In the genomic region with DNA sequence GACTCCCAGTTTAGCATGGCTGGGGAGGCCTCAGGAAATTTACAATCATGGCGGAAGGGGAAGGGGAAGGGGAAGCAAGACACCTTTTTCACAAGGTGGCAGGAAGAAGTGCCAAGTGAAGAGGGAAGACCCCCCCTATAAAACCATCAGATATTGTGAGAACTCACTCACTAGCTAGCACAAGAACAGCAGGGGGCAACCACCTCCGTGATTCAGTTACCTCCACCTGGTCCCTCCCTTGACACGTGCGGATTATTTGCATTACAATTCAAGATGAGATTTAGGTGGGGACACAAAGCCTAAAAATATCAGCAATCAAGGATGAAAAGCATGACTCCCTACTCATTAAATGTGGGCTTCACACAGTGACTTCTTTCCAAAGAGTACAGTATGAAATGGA, we compare ENCODE assay signal across 27 cellular contexts.
"Had no signal": no experiment of that assay in that cellular context is flagged by ENCODE, and none has a peak within 500 bp of the region (broad histone marks: within the 10 kb centered on the region; RNA-seq: fewer than 3 reads in every experiment).

No MANE protein-coding gene starts in this region.

- H3K4me1 ChIP-seq: adrenal gland, body of pancreas, breast epithelium had no signal

- H3K9me3 Mint-ChIP-seq: activated CD4-positive, alpha-beta memory T cell treated with anti-CD3 and anti-CD28 coated beads for 36 hours; activated CD4-positive, alpha-beta T cell treated with anti-CD3 and anti-CD28 coated beads, Interleukin-2, amount 10 ng/mL, durations not matched to agents 7 days and 5 days; activated naive CD4-positive, alpha-beta T cell treated with anti-CD3 and anti-CD28 coated beads for 36 hours; activated naive CD4-positive, alpha-beta T cell treated with anti-CD3 and anti-CD28 coated beads, Interleukin-2, amount 50 U/mL, for 72 hours; activated T-cell treated with anti-CD3 and anti-CD28 coated beads, Interleukin-2, amount 50 U/mL, for 4 hours; activated T-helper 1 cell treated with anti-CD3 and anti-CD28 coated beads, Interleukin-12 subunit alpha, Interleukin-12 subunit beta, Interleukin-2, Interleukin-4 antibody, amounts not matched to agents 30 ng/mL and 10 ng/mL and 1 ng/mL, durations not matched to agents 14 hours and 24 hours and 36 hours had no signal

- H3K36me3 Mint-ChIP-seq: activated CD4-positive, alpha-beta memory T cell treated with anti-CD3 and anti-CD28 coated beads for 36 hours; activated naive CD4-positive, alpha-beta T cell treated with anti-CD3 and anti-CD28 coated beads, Interleukin-2, amount 50 U/mL, for 72 hours had no signal

- H3K27ac Mint-ChIP-seq: activated CD4-positive, alpha-beta memory T cell treated with anti-CD3 and anti-CD28 coated beads for 36 hours; activated CD4-positive, alpha-beta T cell treated with anti-CD3 and anti-CD28 coated beads for 36 hours; activated CD4-positive, alpha-beta T cell treated with anti-CD3 and anti-CD28 coated beads, Interleukin-2, amount 10 ng/mL, durations not matched to agents 7 days and 5 days; activated naive CD4-positive, alpha-beta T cell treated with anti-CD3 and anti-CD28 coated beads for 36 hours; activated naive CD4-positive, alpha-beta T cell treated with anti-CD3 and anti-CD28 coated beads, Interleukin-2, amount 50 U/mL, for 72 hours; activated T-helper 1 cell treated with anti-CD3 and anti-CD28 coated beads, Interleukin-12 subunit alpha, Interleukin-12 subunit beta, Interleukin-2, Interleukin-4 antibody, amounts not matched to agents 30 ng/mL and 10 ng/mL and 1 ng/mL, durations not matched to agents 14 hours and 24 hours and 36 hours had no signal

- H3K27me3 ChIP-seq: adrenal gland, body of pancreas, breast epithelium had no signal

- ATAC-seq: activated CD4-positive, alpha-beta T cell treated with anti-CD3 and anti-CD28 coated beads for 36 hours; activated CD4-positive, CD25-positive, alpha-beta regulatory T cell treated with anti-CD3 and anti-CD28 coated beads, Interleukin-2, amount 50 U/mL, for 24 hours; activated naive CD4-positive, alpha-beta T cell treated with anti-CD3 and anti-CD28 coated beads, Interleukin-2, amount 50 U/mL, for 72 hours; activated T-cell treated with anti-CD3 and anti-CD28 coated beads, Interleukin-2, amount 50 U/mL, for 4 hours; body of pancreas had no signal

- H3K27me3 Mint-ChIP-seq: activated CD4-positive, alpha-beta memory T cell treated with anti-CD3 and anti-CD28 coated beads for 36 hours; activated CD4-positive, alpha-beta T cell treated with anti-CD3 and anti-CD28 coated beads for 36 hours; activated CD4-positive, alpha-beta T cell treated with anti-CD3 and anti-CD28 coated beads, Interleukin-2, amount 10 ng/mL, durations not matched to agents 7 days and 5 days had no signal

- H3K4me3 Mint-ChIP-seq: activated CD4-positive, alpha-beta memory T cell treated with anti-CD3 and anti-CD28 coated beads for 36 hours; activated CD4-positive, alpha-beta T cell treated with anti-CD3 and anti-CD28 coated beads for 36 hours; activated CD4-positive, alpha-beta T cell treated with anti-CD3 and anti-CD28 coated beads, Interleukin-2, amount 10 ng/mL, durations not matched to agents 7 days and 5 days; activated naive CD4-positive, alpha-beta T cell treated with anti-CD3 and anti-CD28 coated beads for 36 hours; activated T-cell treated with anti-CD3 and anti-CD28 coated beads, Interleukin-2, amount 50 U/mL, for 4 hours; activated T-helper 1 cell treated with anti-CD3 and anti-CD28 coated beads, Interleukin-12 subunit alpha, Interleukin-12 subunit beta, Interleukin-2, Interleukin-4 antibody, amounts not matched to agents 30 ng/mL and 10 ng/mL and 1 ng/mL, durations not matched to agents 14 hours and 24 hours and 36 hours had no signal

- H3K9me3 ChIP-seq: adrenal gland, body of pancreas, breast epithelium had no signal

- H3K27ac ChIP-seq: adrenal gland, body of pancreas, breast epithelium had no signal

- DNase-seq: activated CD4-positive, alpha-beta memory T cell treated with anti-CD3 and anti-CD28 coated beads for 36 hours; activated CD4-positive, alpha-beta T cell treated with anti-CD3 and anti-CD28 coated beads for 36 hours; activated CD4-positive, alpha-beta T cell treated with anti-CD3 and anti-CD28 coated beads, Interleukin-2, amount 10 ng/mL, durations not matched to agents 7 days and 5 days; activated CD8-positive, alpha-beta memory T cell treated with anti-CD3 and anti-CD28 coated beads, Interleukin-2, amount 50 U/mL, for 4 hours; activated gamma-delta T cell treated with Interleukin-2 at 50 U/mL for 16 hours; activated naive CD4-positive, alpha-beta T cell treated with anti-CD3 and anti-CD28 coated beads for 36 hours; activated T-cell treated with anti-CD3 and anti-CD28 coated beads for 4 hours; activated T-cell treated with anti-CD3 and anti-CD28 coated beads, Interleukin-2, amount 50 U/mL, for 4 hours; adrenal gland; body of pancreas; Karpas-422; NCI-H1105; NCI-H1417 treated with DMSO at 0.1 percent for 48 hours; NCI-H1694; NCI-H1930; NCI-H2081 treated with DMSO at 0.1 percent for 48 hours; NCI-H226; NCI-H446 treated with DMSO at 0.1 percent for 48 hours; NCI-H524; NCI-H774; Right ventricle myocardium superior; T1000 had no signal

- H3K4me1 Mint-ChIP-seq: activated CD4-positive, alpha-beta T cell treated with anti-CD3 and anti-CD28 coated beads for 36 hours; activated CD4-positive, alpha-beta T cell treated with anti-CD3 and anti-CD28 coated beads, Interleukin-2, amount 10 ng/mL, durations not matched to agents 7 days and 5 days had no signal

- H3K36me3 ChIP-seq: adrenal gland, breast epithelium had no signal

- H3K4me3 ChIP-seq: adrenal gland, body of pancreas, breast epithelium had no signal

- FAIRE-seq: astrocyte had no signal
